12 cellular contexts compared by ENCODE assay signal in genomic region chr5:150143725-150144058, GRCh38. TPM values are rescaled to one million over a fixed set of nuclear protein-coding genes. Genes with fewer than 3 reads are reported as not detected.
DNase-seq lines count a peak whose midpoint lies in the region; ATAC-seq and TF ChIP-seq lines count a peak whose summit lies in the region.
"Had no signal": no experiment of that assay in that cellular context is flagged by ENCODE, and none has a peak within 500 bp of the region (broad histone marks: within the 10 kb centered on the region; RNA-seq: fewer than 3 reads in every experiment).

No MANE protein-coding gene starts in this region.

- H3K36me3 ChIP-seq in mesendoderm (ENCODE audit: control insufficient read depth, insufficient read depth, low read length) = no peaks in the 10 kb centered on the region
- peaks cover 0 to 4% (median 2%) of the 10 kb centered on the region in 5 donors for H3K36me3 ChIP-seq in subcutaneous abdominal adipose tissue (ENCODE audit: control insufficient read depth in 5 of 5, insufficient read depth in 5 of 5, low read length in 5 of 5)

- ATAC-seq in GM18519 (IDR thresholded peaks at IDR 0.05; ENCODE audit: low FRiP score, unreplicated experiment) (no peak), HG03378 (IDR thresholded peaks at IDR 0.05; ENCODE audit: unreplicated experiment) (no peak)
- ATAC-seq: naive thymus-derived CD8-positive, alpha-beta T cell had no signal

- H2AK5ac ChIP-seq in mesendoderm (ENCODE audit: low read length) = no peak overlapping the region

- H4K5ac ChIP-seq in mesendoderm (ENCODE audit: low read length) = no peak overlapping the region

- H2BK5ac ChIP-seq in mesendoderm (ENCODE audit: low read length) = peak overlapping the region; percentile 24

- H3K23ac ChIP-seq in mesendoderm (ENCODE audit: low read length) = no peak overlapping the region

- peaks cover 14% of the 10 kb centered on the region for H3K4me1 ChIP-seq in mesendoderm (ENCODE audit: control insufficient read depth, low read depth, low read length)
- peaks cover 23 to 87% (median 81%) of the 10 kb centered on the region in 5 donors for H3K4me1 ChIP-seq in subcutaneous abdominal adipose tissue (ENCODE audit: control insufficient read depth in 5 of 5, insufficient read depth in 5 of 5, low read length in 5 of 5)

- no peak for DNase-seq in NB4 (ENCODE audit: low read depth)
- DNase-seq in dorsolateral prefrontal cortex = no peak
- no peak for DNase-seq in mesendoderm
- no peak for DNase-seq in DMS79 (lab: John Stamatoyannopoulos, UW)
- DNase-seq in cerebellar cortex (ENCODE audit: low spot score) = no peak
- DNase-seq: naive thymus-derived CD8-positive, alpha-beta T cell; NCI-H1436 had no signal

- intact Hi-C loops in dorsolateral prefrontal cortex (cut with DNase I) = no loop called here

- TF ChIP-seq POLR2A in NB4 (IDR thresholded peaks at IDR 0.05; ENCODE audit: extremely low read depth, insufficient read length) = no peak

- H3K9ac ChIP-seq in mesendoderm (ENCODE audit: low read length) (no peak overlapping the region), subcutaneous abdominal adipose tissue (ENCODE audit: low read length in 5 of 5) (peak overlapping the region in 1 of 5 donors; percentile 31)

- H3K4me2 ChIP-seq in mesendoderm (ENCODE audit: low read length) = no peak overlapping the region

- peak overlapping the region; percentile 22 for H3K4ac ChIP-seq in mesendoderm (ENCODE audit: low read depth, low read length)

- H3K56ac ChIP-seq in mesendoderm (ENCODE audit: low read length) = peak overlapping the region; percentile 38

- H3K9me3 ChIP-seq in subcutaneous abdominal adipose tissue (ENCODE audit: control insufficient read depth in 5 of 5, low read length in 5 of 5) = no peaks in the 10 kb centered on the region

- no peaks in the 10 kb centered on the region for H3K79me2 ChIP-seq in mesendoderm (ENCODE audit: control insufficient read depth, insufficient read depth, low read length)

- H3K18ac ChIP-seq in mesendoderm (ENCODE audit: low read length) = peak overlapping the region; percentile 33

- no peak overlapping the region for H2BK15ac ChIP-seq in mesendoderm (replicated peaks; ENCODE audit: low read depth)

- peak overlapping the region in 58 of 59 donors; percentile 15 to 95 (median 80) for H3K27ac ChIP-seq in dorsolateral prefrontal cortex
- H3K27ac ChIP-seq in mesendoderm (ENCODE audit: low read depth, low read length) = peak overlapping the region; percentile 47
- H3K27ac ChIP-seq in subcutaneous abdominal adipose tissue (ENCODE audit: low read depth, low read length) = peak overlapping the region; percentile 78

- WGBS in mesendoderm (ENCODE audit: extremely low coverage, insufficient coverage, low lambda C conversion rate) = no CpG with 5 or more reads among the region's 13 CpGs

- no peak overlapping the region for H4K8ac ChIP-seq in mesendoderm (ENCODE audit: low read depth, low read length)

- no peak overlapping the region for H2BK120ac ChIP-seq in mesendoderm (ENCODE audit: low read depth, low read length)

- TF ChIP-seq CTCF in NB4 (IDR thresholded peaks at IDR 0.05; ENCODE audit: low read depth, low read length) (no peak), dorsolateral prefrontal cortex (IDR thresholded peaks at IDR 0.05 in 54 of 56, conservative IDR thresholded peaks at IDR 0.05 in 2 of 56; ENCODE audit: low read depth in 1 of 56, partially characterized antibody in 56 of 56) (no peak)

- H3K4me3 ChIP-seq in NB4 (ENCODE audit: low read depth, low read length) (peak overlapping the region; percentile 39), dorsolateral prefrontal cortex (peak overlapping the region in 15 of 59 donors; percentile 1 to 42 (median 7)), mesendoderm (ENCODE audit: low read length) (no peak overlapping the region), subcutaneous abdominal adipose tissue (ENCODE audit: low read depth in 1 of 5, low read length in 5 of 5) (peak overlapping the region in 3 of 5 donors; percentile 11 to 28 (median 18))

- H3K27me3 ChIP-seq in dorsolateral prefrontal cortex = no peaks in the 10 kb centered on the region
- H3K27me3 ChIP-seq in mesendoderm (ENCODE audit: insufficient read depth, low read length, poor library complexity) = no peaks in the 10 kb centered on the region
- peaks cover 0 to 16% (median 0%) of the 10 kb centered on the region in 5 donors for H3K27me3 ChIP-seq in subcutaneous abdominal adipose tissue (ENCODE audit: control insufficient read depth in 5 of 5, insufficient read depth in 4 of 5, low read length in 5 of 5)

- H3K79me1 ChIP-seq in mesendoderm (ENCODE audit: low read length) = no peaks in the 10 kb centered on the region

RNA-seq across cellular contexts. Expression of gene PDGFRB, which starts 12.0 kb away (rescaled TPM):
- total RNA-seq in dorsolateral prefrontal cortex = 100 to 1,000 TPM in 13 of 120 experiments, 10 to 100 TPM in 107; 34.7 to 209 (median 68.0) TPM
- 15.5 TPM for polyA plus RNA-seq in mesendoderm (2013, experiment 1 of 2)
- 14.7 TPM for polyA plus RNA-seq in mesendoderm (2013, experiment 2 of 2)

RNA-seq across cellular contexts. Expression of gene CDX1, which starts 22.9 kb away (rescaled TPM):
- total RNA-seq in dorsolateral prefrontal cortex = under 1 TPM in 33 of 120 experiments, not detected in 87; 0.23 to 0.90 (median 0.48) TPM
- polyA plus RNA-seq in mesendoderm (2013, experiment 1 of 2) = 4.8 TPM
- 4.8 TPM for polyA plus RNA-seq in mesendoderm (2013, experiment 2 of 2)
- total RNA-seq: activated naive CD4-positive, alpha-beta T cell treated with anti-CD3 and anti-CD28 coated beads, Interleukin-2, amount 50 U/mL, for 72 hours; glomerular endothelial cell; naive thymus-derived CD8-positive, alpha-beta T cell had no signal
- polyA plus RNA-seq: naive thymus-derived CD8-positive, alpha-beta T cell had no signal

RNA-seq across cellular contexts. Expression of gene SLC6A7, which starts 46.2 kb away (rescaled TPM):
- 10 to 100 TPM; 11.5 to 82.1 (median 47.8) TPM for total RNA-seq in dorsolateral prefrontal cortex
- polyA plus RNA-seq in mesendoderm (2013, experiment 1 of 2) = 0.01 TPM
- polyA plus RNA-seq in mesendoderm (2013, experiment 2 of 2) = 0.04 TPM
- total RNA-seq: activated naive CD4-positive, alpha-beta T cell treated with anti-CD3 and anti-CD28 coated beads, Interleukin-2, amount 50 U/mL, for 72 hours; glomerular endothelial cell; naive thymus-derived CD8-positive, alpha-beta T cell had no signal
- polyA plus RNA-seq: naive thymus-derived CD8-positive, alpha-beta T cell had no signal

RNA-seq across cellular contexts. Expression of gene CSF1R, which starts 57.3 kb away (rescaled TPM):
- total RNA-seq in dorsolateral prefrontal cortex = 10 to 100 TPM in 119 of 120 experiments, 1 to 10 TPM in 1; 8.9 to 88.6 (median 36.8) TPM
- 0.04 TPM for polyA plus RNA-seq in mesendoderm (2013, experiment 1 of 2)
- 0.11 TPM for polyA plus RNA-seq in mesendoderm (2013, experiment 2 of 2)
- total RNA-seq: glomerular endothelial cell had no signal
